ENCODE assay signal across 8 cellular contexts in the genomic region with DNA sequence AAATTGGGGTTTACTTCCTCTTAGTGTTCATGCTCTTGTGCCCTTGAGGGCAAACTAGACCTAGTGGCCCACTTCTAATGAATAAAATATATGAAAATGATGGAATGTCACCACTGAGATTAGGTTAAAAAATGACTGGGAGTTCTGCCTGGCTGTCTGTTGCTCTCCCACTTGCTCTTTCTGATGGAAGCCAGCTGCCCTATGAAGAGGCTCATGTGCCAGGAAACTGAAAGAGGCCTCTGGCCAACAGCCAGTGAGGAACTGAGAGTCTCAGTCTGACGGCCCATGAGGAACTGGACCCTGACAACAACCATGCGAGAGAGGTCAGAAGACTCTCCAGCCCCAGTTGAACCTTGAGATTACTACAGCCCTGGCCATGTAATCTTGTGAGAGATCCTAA.
DNase-seq lines count a peak whose midpoint lies in the region; ATAC-seq and TF ChIP-seq lines count a peak whose summit lies in the region.

No MANE protein-coding gene starts in this region.

- no peak overlapping the region for H2BK20ac ChIP-seq in H9 (ENCODE audit: low read depth, low read length, poor library complexity, severe bottlenecking)

- H4K5ac ChIP-seq in H9 (ENCODE audit: insufficient read length, low read depth, low read length): no peak overlapping the region

- H2BK15ac ChIP-seq in H9 (ENCODE audit: low read depth, low read length): no peak overlapping the region

- peaks cover 2 to 7% of the 10 kb centered on the region in 2 experiments for H3K9me3 Mint-ChIP-seq in H9

- H4K8ac ChIP-seq in H9 (replicated peaks; ENCODE audit: insufficient read length, low read depth, low read length): no peak overlapping the region

- H3K14ac ChIP-seq in H9 (ENCODE audit: insufficient read depth, low read length): no peak overlapping the region

- no peak overlapping the region for H3T11ph ChIP-seq in H9 (ENCODE audit: low read length)

- no peaks in the 10 kb centered on the region for H3K79me1 ChIP-seq in H9 (ENCODE audit: insufficient read depth, low read depth, low read length, poor library complexity, severe bottlenecking)

- no peaks in the 10 kb centered on the region for H3K27me3 Mint-ChIP-seq in H9 (ENCODE audit: low read depth)

- no peak overlapping the region for H2AFZ ChIP-seq in H9 (ENCODE audit: low read length)

- no peak overlapping the region for H2BK5ac ChIP-seq in H9 (ENCODE audit: insufficient read length, low read length)

- no peak overlapping the region for H3K23ac ChIP-seq in H9 (ENCODE audit: insufficient read length, low read depth, low read length)

- ATAC-seq in GM19035 (IDR thresholded peaks at IDR 0.05; ENCODE audit: unreplicated experiment) (peak; percentile 100), HG02943 (IDR thresholded peaks at IDR 0.05; ENCODE audit: low read depth, unreplicated experiment) (peak; percentile 100)

- no peaks in the 10 kb centered on the region for H3K9me3 ChIP-seq in H9 (ENCODE audit: control insufficient read depth, low read depth, low read length)

- H3K9ac ChIP-seq in H9 (ENCODE audit: extremely low read depth, insufficient read length, low read length): no peak overlapping the region

- no peak overlapping the region for H3K4me2 ChIP-seq in H9 (ENCODE audit: insufficient read depth, insufficient read length, low read length)

- H3K4me3 Mint-ChIP-seq in H9: no peak overlapping the region

- no CpG with 5 or more reads among the region's 2 CpGs for WGBS in H9 (ENCODE audit: extremely low coverage, insufficient read length, low lambda C conversion rate)

- DNase-seq in SK-MEL-5 (ENCODE audit: low read depth, low spot score): peak; percentile 60
- DNase-seq in medulla oblongata (ENCODE audit: extremely low spot score): peak; percentile 96
- no peak for DNase-seq in NCI-H146 treated with DMSO at 0.1 percent for 48 hours (lab: John Stamatoyannopoulos, UW; ENCODE audit: unreplicated experiment)
- no peak for DNase-seq in H9
- DNase-seq in activated gamma-delta T cell treated with Interleukin-2 at 50 U/mL for 16 hours: no peak
- no peak for DNase-seq in stimulated activated CD4-positive, alpha-beta T cell treated with anti-CD3 and anti-CD28 coated beads, Interleukin-1b, Interleukin-23, amount 100 ng/mL, for 48 hours

- peaks cover 0 to 17% (median 2%) of the 10 kb centered on the region in 3 experiments; a peak in 5 of 7 replicates for H3K36me3 Mint-ChIP-seq in H9 (ENCODE audit: insufficient read depth in 1 of 3, low read depth in 3 of 3)

- H2BK12ac ChIP-seq in H9 (ENCODE audit: insufficient read length, low read depth, low read length): no peak overlapping the region

- H3K27ac Mint-ChIP-seq in H9: no peak overlapping the region; a peak in 1 of 7 replicates

- no peak overlapping the region for H2BK120ac ChIP-seq in H9 (ENCODE audit: low read depth, low read length, poor library complexity, severe bottlenecking)

- TF ChIP-seq CTCF in H9 (conservative IDR thresholded peaks at IDR 0.05): no peak

- H4K91ac ChIP-seq in H9 (ENCODE audit: insufficient read length, low read depth, low read length): no peak overlapping the region

- H3K56ac ChIP-seq in H9 (ENCODE audit: insufficient read length, low read depth, low read length): no peak overlapping the region

- H3K4ac ChIP-seq in H9 (ENCODE audit: low read depth, low read length): no peak overlapping the region

- no peak overlapping the region for H2AK5ac ChIP-seq in H9 (ENCODE audit: insufficient read length, low read length)

- H3K4me1 Mint-ChIP-seq in H9: no peaks in the 10 kb centered on the region

- no peaks in the 10 kb centered on the region for H3K4me1 ChIP-seq in H9 (ENCODE audit: insufficient read depth, low read length)

- H3K27me3 ChIP-seq in H9 (ENCODE audit: insufficient read depth, low read length): no peaks in the 10 kb centered on the region

- no peaks in the 10 kb centered on the region for H3K23me2 ChIP-seq in H9 (ENCODE audit: insufficient read length, low read depth, low read length, poor library complexity, severe bottlenecking)

- H3K18ac ChIP-seq in H9 (ENCODE audit: insufficient read length, low read depth, low read length): no peak overlapping the region

- in situ Hi-C loops in SK-MEL-5 (cut with HindIII; ENCODE audit: low pct_unique_long_range_greater_than_20kb, low sequenced_read_pairs): no loop called here

- H3K27ac ChIP-seq in H9 (ENCODE audit: insufficient read length, low read depth, low read length): no peak overlapping the region

- no peaks in the 10 kb centered on the region for H4K20me1 ChIP-seq in H9 (ENCODE audit: control insufficient read depth, insufficient read depth, insufficient read length)

- no peaks in the 10 kb centered on the region for H3K79me2 ChIP-seq in H9 (ENCODE audit: insufficient read depth, low read length)

Comparison
In these comparisons a context has a peak if more than half of its experiments do, and no peak if none do; other contexts are left out.
1. DNase-seq: peak in SK-MEL-5 (single experiment) and medulla oblongata (single experiment); none in NCI-H146 treated with DMSO at 0.1 percent for 48 hours (single experiment), H9 (single experiment), activated gamma-delta T cell treated with Interleukin-2 at 50 U/mL for 16 hours (single experiment) and stimulated activated CD4-positive, alpha-beta T cell treated with anti-CD3 and anti-CD28 coated beads, Interleukin-1b, Interleukin-23, amount 100 ng/mL, for 48 hours (single experiment).